In the genomic region with DNA sequence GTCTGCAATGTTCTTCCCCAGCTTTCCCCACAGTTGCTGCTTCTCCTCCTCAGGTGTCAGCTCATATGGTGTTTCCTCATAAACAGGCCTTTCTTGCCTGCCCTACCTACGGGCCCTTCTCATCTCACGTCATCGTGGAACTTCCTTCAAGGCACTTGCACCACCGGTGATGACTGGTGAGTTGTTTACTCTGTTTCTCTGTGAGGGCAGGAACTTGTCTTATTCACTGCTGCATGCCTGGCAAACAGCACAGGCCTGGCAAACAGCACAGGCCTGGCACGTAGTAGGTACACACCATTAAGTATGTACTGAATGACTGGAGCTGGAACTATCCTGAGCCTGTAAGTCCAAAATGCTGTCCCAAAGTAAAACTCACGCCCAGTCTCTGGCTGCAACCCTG, we compare ENCODE assay signal across 11 cellular contexts. TPM values are rescaled to one million over a fixed set of nuclear protein-coding genes. Genes with fewer than 3 reads are reported as not detected.
DNase-seq lines count a peak whose midpoint lies in the region; ATAC-seq and TF ChIP-seq lines count a peak whose summit lies in the region.
"Had no signal": no experiment of that assay in that cellular context is flagged by ENCODE, and none has a peak within 500 bp of the region (broad histone marks: within the 10 kb centered on the region; RNA-seq: fewer than 3 reads in every experiment).

No MANE protein-coding gene starts in this region.

- no peaks in the 10 kb centered on the region for H3K9me2 ChIP-seq in GM23338 (ENCODE audit: insufficient read depth)
- H3K9me2 ChIP-seq: SK-N-SH had no signal

- H3K9me3 Mint-ChIP-seq in GM23338: no peaks in the 10 kb centered on the region

- no peaks in the 10 kb centered on the region; the same call in 1 of the 2 replicates for H4K20me1 ChIP-seq in GM23338 (replicated peaks; ENCODE audit: insufficient read depth)

- peaks cover 16% of the 10 kb centered on the region for H3K79me2 ChIP-seq in GM23338 (replicated peaks; ENCODE audit: insufficient read depth)

- in situ Hi-C loops in gastrocnemius medialis (cut with MboI; ENCODE audit: low sequenced_read_pairs in 4 of 4): loop anchor here in 1 of 4 donors (10.0 kb wide), 1 partner anchor 55 kb away; no protein-coding TSS in a partner anchor

- H3K27me3 ChIP-seq in GM23338 (ENCODE audit: insufficient read depth): no peaks in the 10 kb centered on the region
- no peaks in the 10 kb centered on the region for H3K27me3 ChIP-seq in duodenal mucosa (ENCODE audit: control insufficient read depth in 1 of 2, insufficient read depth in 2 of 2, low read length in 2 of 2)
- no peaks in the 10 kb centered on the region for H3K27me3 ChIP-seq in gastrocnemius medialis

- intact Hi-C loops in gastrocnemius medialis (cut with DNase I; ENCODE audit: low total_unique reads): no loop called here

- H3K36me3 Mint-ChIP-seq in GM23338 (ENCODE audit: low read depth): peaks cover 41% of the 10 kb centered on the region

- H3K36me3 ChIP-seq in GM23338 (ENCODE audit: insufficient read depth) (no peaks in the 10 kb centered on the region; the same call in 1 of the 2 replicates), duodenal mucosa (ENCODE audit: control insufficient read depth in 1 of 2, insufficient read depth in 2 of 2, low read length in 2 of 2) (peaks cover 27 to 63% of the 10 kb centered on the region in 2 donors), gastrocnemius medialis (peaks cover 0 to 73% of the 10 kb centered on the region in 2 donors)

- H3F3A ChIP-seq in GM23338 (replicated peaks; ENCODE audit: low read depth): no peaks in the 10 kb centered on the region

- TF ChIP-seq CTCF in GM23338 (conservative IDR thresholded peaks at IDR 0.05; ENCODE audit: low read depth in 2 of 2): no peak
- no peak for TF ChIP-seq CTCF in VCaP (conservative IDR thresholded peaks at IDR 0.05)
- TF ChIP-seq CTCF in gastrocnemius medialis (IDR thresholded peaks at IDR 0.05 in 4 of 5, conservative IDR thresholded peaks at IDR 0.05 in 1 of 5): no peak

- no peak overlapping the region for H3K4me2 ChIP-seq in GM23338
- H3K4me2 ChIP-seq: SK-N-SH had no signal

- no peaks in the 10 kb centered on the region; the same call in 2 of the 3 replicates for H3K4me1 Mint-ChIP-seq in GM23338

- TF ChIP-seq POLR2A in gastrocnemius medialis (IDR thresholded peaks at IDR 0.05): no peak

- H3K27ac Mint-ChIP-seq in GM23338: 0 out of 2 replicates have a peak overlapping the region, but pooled peaks have one; percentile 37

- ATAC-seq in GM23338: no peak
- ATAC-seq in gastrocnemius medialis: peak; percentile 54 to 69
- ATAC-seq in HG02610 (IDR thresholded peaks at IDR 0.05; ENCODE audit: unreplicated experiment): no peak
- ATAC-seq in HG03378 (IDR thresholded peaks at IDR 0.05; ENCODE audit: unreplicated experiment): no peak

- H3K9me3 ChIP-seq in duodenal mucosa (ENCODE audit: control insufficient read depth in 1 of 2, low read length in 2 of 2) (no peaks in the 10 kb centered on the region), gastrocnemius medialis (no peaks in the 10 kb centered on the region)
- H3K9me3 ChIP-seq: SK-N-SH had no signal

- H3K4me3 Mint-ChIP-seq in GM23338: no peak overlapping the region

- DNase-seq in GM23338 (ENCODE audit: low spot score) (no peak), gastrocnemius medialis (no peak), NOMO-1 (lab: John Stamatoyannopoulos, UW; ENCODE audit: unreplicated experiment in 2 of 2) (no peak), glomerular visceral epithelial cell (ENCODE audit: extremely low spot score) (no peak)
- DNase-seq: effector CD8-positive, alpha-beta T cell; GDM1; SK-N-SH had no signal

- no peaks in the 10 kb centered on the region for H3K4me1 ChIP-seq in GM23338 (ENCODE audit: insufficient read depth)
- H3K4me1 ChIP-seq in duodenal mucosa (ENCODE audit: control insufficient read depth in 1 of 2, insufficient read depth in 2 of 2, low read length in 2 of 2): no peaks in the 10 kb centered on the region
- H3K4me1 ChIP-seq in gastrocnemius medialis: peaks cover 3 to 10% of the 10 kb centered on the region in 2 donors

- H3K27me3 Mint-ChIP-seq in GM23338 (ENCODE audit: insufficient read depth, low read depth, poor library complexity): peaks cover 5% of the 10 kb centered on the region

- H3K27ac ChIP-seq in GM23338 (ENCODE audit: low read depth): no peak overlapping the region
- H3K27ac ChIP-seq in VCaP: peak overlapping the region; percentile 31; the same call in 1 of the 2 replicates
- peak overlapping the region; percentile 13 for H3K27ac ChIP-seq in duodenal mucosa (ENCODE audit: low read depth, low read length)
- H3K27ac ChIP-seq in gastrocnemius medialis: peak overlapping the region in 3 of 4 donors; percentile 24 to 53 (median 37)

- no peak overlapping the region for H3K4me3 ChIP-seq in GM23338
- no peak overlapping the region for H3K4me3 ChIP-seq in duodenal mucosa (ENCODE audit: low read depth in 1 of 2, low read length in 2 of 2)
- no peak overlapping the region for H3K4me3 ChIP-seq in gastrocnemius medialis

- no peak overlapping the region for H3K9ac ChIP-seq in duodenal mucosa (ENCODE audit: low read depth in 1 of 2, low read length in 2 of 2)
- H3K9ac ChIP-seq: SK-N-SH had no signal

- H2AFZ ChIP-seq in GM23338: no peak overlapping the region

TF ChIP-seq in GM23338, 12 proteins besides CTCF, POLR2A, EP300 and RAD21 (continues in another document):
- TF ChIP-seq, protein P1, sequence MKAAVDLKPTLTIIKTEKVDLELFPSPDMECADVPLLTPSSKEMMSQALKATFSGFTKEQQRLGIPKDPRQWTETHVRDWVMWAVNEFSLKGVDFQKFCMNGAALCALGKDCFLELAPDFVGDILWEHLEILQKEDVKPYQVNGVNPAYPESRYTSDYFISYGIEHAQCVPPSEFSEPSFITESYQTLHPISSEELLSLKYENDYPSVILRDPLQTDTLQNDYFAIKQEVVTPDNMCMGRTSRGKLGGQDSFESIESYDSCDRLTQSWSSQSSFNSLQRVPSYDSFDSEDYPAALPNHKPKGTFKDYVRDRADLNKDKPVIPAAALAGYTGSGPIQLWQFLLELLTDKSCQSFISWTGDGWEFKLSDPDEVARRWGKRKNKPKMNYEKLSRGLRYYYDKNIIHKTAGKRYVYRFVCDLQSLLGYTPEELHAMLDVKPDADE (IDR thresholded peaks at IDR 0.05): no peak
- TF ChIP-seq EZH2 (IDR thresholded peaks at IDR 0.05; ENCODE audit: low read depth, unreplicated experiment): no peak
- no peak for TF ChIP-seq ZNF331 (CRISPR knock-in tag; IDR thresholded peaks at IDR 0.05; ENCODE audit: low read depth)
- no peak for TF ChIP-seq CREB1 (CRISPR knock-in tag; IDR thresholded peaks at IDR 0.05; ENCODE audit: low read depth)
- TF ChIP-seq POLR2AphosphoS5 (IDR thresholded peaks at IDR 0.05; ENCODE audit: low read depth): no peak
- no peak for TF ChIP-seq REST (IDR thresholded peaks at IDR 0.05; ENCODE audit: unreplicated experiment)
- no peak for TF ChIP-seq STAT1 (IDR thresholded peaks at IDR 0.05; ENCODE audit: unreplicated experiment)
- no peak for TF ChIP-seq ZNF114 (CRISPR knock-in tag; IDR thresholded peaks at IDR 0.05)
- TF ChIP-seq JUNB (IDR thresholded peaks at IDR 0.05; ENCODE audit: unreplicated experiment): no peak
- no peak for TF ChIP-seq EZH2phosphoT487 (IDR thresholded peaks at IDR 0.05; ENCODE audit: unreplicated experiment)

RNA-seq across cellular contexts. Expression of gene STK40, which starts 25.8 kb away (rescaled TPM):
- 20.0 and 20.2 TPM in 2 replicates for total RNA-seq in GM23338 (2014; rRNA removed; shearing (Covaris generic))
- 8.1 and 8.5 TPM in 2 replicates for polyA plus RNA-seq in GM23338 (2016; fragmentation: Nextera tagmentation; extraction: Ambion mirVana)
- total RNA-seq in gastrocnemius medialis: 100 to 1,000 TPM; 109 to 263 (median 211) TPM

RNA-seq across cellular contexts. Expression of gene EVA1B, which starts 36.5 kb away (rescaled TPM):
- 27.1 and 27.3 TPM in 2 replicates for total RNA-seq in GM23338 (2014; rRNA removed; shearing (Covaris generic))
- 9.2 and 11.5 TPM in 2 replicates for polyA plus RNA-seq in GM23338 (2016; fragmentation: Nextera tagmentation; extraction: Ambion mirVana)
- 10 to 100 TPM; 10.0 to 19.9 (median 14.8) TPM for total RNA-seq in gastrocnemius medialis

RNA-seq across cellular contexts. Expression of gene LSM10, which starts 37.8 kb away (rescaled TPM):
- total RNA-seq in GM23338 (2014; rRNA removed; shearing (Covaris generic)): 27.5 and 28.6 TPM in 2 replicates
- 96.2 and 98.9 TPM in 2 replicates for polyA plus RNA-seq in GM23338 (2016; fragmentation: Nextera tagmentation; extraction: Ambion mirVana)
- 100 to 1,000 TPM in 2 of 4 donors, 10 to 100 TPM in 2; 56.9 to 129 (median 103) TPM for total RNA-seq in gastrocnemius medialis

RNA-seq across cellular contexts. Expression of gene SH3D21, which starts 53.7 kb away (rescaled TPM):
- total RNA-seq in GM23338 (2014; rRNA removed; shearing (Covaris generic)): 4.4 and 6.3 TPM in 2 replicates
- 3.1 and 3.7 TPM in 2 replicates for polyA plus RNA-seq in GM23338 (2016; fragmentation: Nextera tagmentation; extraction: Ambion mirVana)
- total RNA-seq in gastrocnemius medialis: 1 to 10 TPM in 1 of 4 donors, under 1 TPM in 3; 0.10 to 1.4 (median 0.46) TPM

Comparison
In these comparisons a context has a peak if more than half of its experiments do, and no peak if none do; other contexts are left out.
1. ATAC-seq: peak in gastrocnemius medialis (2 of 2); none in GM23338 (single experiment), HG02610 (single experiment) and HG03378 (single experiment).